ENCODE assay signal across 23 cellular contexts in genomic region chr1:226428348-226429050, GRCh38. TPM values are rescaled to one million over a fixed set of nuclear protein-coding genes. Genes with fewer than 3 reads are reported as not detected.
DNase-seq lines count a peak whose midpoint lies in the region; ATAC-seq lines count a peak whose summit lies in the region.
"Had no signal": no experiment of that assay in that cellular context is flagged by ENCODE, and none has a peak within 500 bp of the region (broad histone marks: within the 10 kb centered on the region; RNA-seq: fewer than 3 reads in every experiment).

No MANE protein-coding gene starts in this region.

- no peaks in the 10 kb centered on the region for H3K36me3 Mint-ChIP-seq in T-helper 2 cell treated with Interferon-gamma antibody and Interleukin-4, amounts not matched to agents 5 μg/mL and 100 μg/mL, for 36 hours (ENCODE audit: low read depth)

- H2BK12ac ChIP-seq in trophoblast cell (ENCODE audit: low read length): no peak overlapping the region

- no peak overlapping the region for H4K8ac ChIP-seq in trophoblast cell (ENCODE audit: low read depth, low read length)

- no peak overlapping the region for H2BK120ac ChIP-seq in trophoblast cell (ENCODE audit: insufficient read depth, low read length, poor library complexity)

- peaks cover 16% of the 10 kb centered on the region for H3K4me1 ChIP-seq in NT2/D1 (ENCODE audit: insufficient read depth, insufficient read length)
- H3K4me1 ChIP-seq in trophoblast cell (ENCODE audit: control insufficient read depth in 1 of 2, insufficient read depth in 2 of 2, low read length in 2 of 2): peaks cover 4 to 5% of the 10 kb centered on the region in 2 experiments
- H3K4me1 ChIP-seq: body of pancreas, foreskin keratinocyte, vagina had no signal

- H3K4me1 Mint-ChIP-seq in T-helper 2 cell treated with Interferon-gamma antibody and Interleukin-4, amounts not matched to agents 5 μg/mL and 100 μg/mL, for 36 hours (ENCODE audit: low read depth): peaks cover 13% of the 10 kb centered on the region

- DNase-seq in T-helper 2 cell treated with Interferon-gamma antibody and Interleukin-4, amounts not matched to agents 5 μg/mL and 100 μg/mL, for 36 hours (ENCODE audit: low spot score): no peak
- no peak for DNase-seq in T-helper 2 cell
- peak; percentile 69 for DNase-seq in NCI-H1436 (lab: John Stamatoyannopoulos, UW)
- no peak for DNase-seq in NT2/D1 (ENCODE audit: low read depth, low spot score)
- peak in 1 of 2 donors; percentile 23 for DNase-seq in trophoblast cell
- DNase-seq in stimulated activated CD4-positive, alpha-beta T cell treated with anti-CD3 and anti-CD28 coated beads, Interleukin-2, amount 100 ng/mL, for 24 hours: no peak
- no peak for DNase-seq in NCI-H774 (lab: John Stamatoyannopoulos, UW)
- DNase-seq: activated CD4-positive, alpha-beta T cell treated with anti-CD3 and anti-CD28 coated beads, Interleukin-2, amount 10 ng/mL, durations not matched to agents 24 days and 14 days; body of pancreas; CD4-positive, alpha-beta T cell; cortex of kidney; HFFc6; left cardiac atrium; NCI-H524 treated with DMSO at 0.1 percent for 48 hours; occipital lobe; right cardiac atrium; stimulated activated naive CD8-positive, alpha-beta T cell treated with anti-CD3 and anti-CD28 coated beads, Interleukin-15, amount 100 ng/mL, for 72 hours had no signal

- H3K9me3 Mint-ChIP-seq in T-helper 2 cell treated with Interferon-gamma antibody and Interleukin-4, amounts not matched to agents 5 μg/mL and 100 μg/mL, for 36 hours: no peaks in the 10 kb centered on the region
- H3K9me3 Mint-ChIP-seq: activated CD4-positive, alpha-beta T cell treated with anti-CD3 and anti-CD28 coated beads, Interleukin-2, amount 10 ng/mL, durations not matched to agents 24 days and 14 days; activated naive CD4-positive, alpha-beta T cell treated with anti-CD3 and anti-CD28 coated beads for 36 hours; CD4-positive, alpha-beta T cell; HFFc6; stimulated activated naive CD8-positive, alpha-beta T cell treated with anti-CD3 and anti-CD28 coated beads, Interleukin-15, amount 100 ng/mL, for 72 hours had no signal

- H3K79me1 ChIP-seq in trophoblast cell (ENCODE audit: low read length): no peaks in the 10 kb centered on the region

- H3K4me2 ChIP-seq in trophoblast cell (ENCODE audit: low read length): no peak overlapping the region

- H4K12ac ChIP-seq in trophoblast cell (ENCODE audit: low read depth, low read length): no peak overlapping the region

- no peaks in the 10 kb centered on the region for H3K79me2 ChIP-seq in trophoblast cell (ENCODE audit: control insufficient read depth, insufficient read depth, low read length, poor library complexity)

- H3K36me3 ChIP-seq in NT2/D1 (ENCODE audit: insufficient read depth, insufficient read length, low read length): no peaks in the 10 kb centered on the region
- no peaks in the 10 kb centered on the region for H3K36me3 ChIP-seq in trophoblast cell (ENCODE audit: control insufficient read depth in 1 of 2, insufficient read depth in 2 of 2, low read length in 2 of 2)
- H3K36me3 ChIP-seq: MG63, vagina had no signal

- no peak overlapping the region for H3K4me3 ChIP-seq in NT2/D1 (ENCODE audit: insufficient read length, low read depth)
- H3K4me3 ChIP-seq in trophoblast cell (ENCODE audit: low read depth, low read length): no peak overlapping the region
- H3K4me3 ChIP-seq: body of pancreas, MG63, vagina had no signal

- WGBS in trophoblast cell (ENCODE audit: extremely low coverage, insufficient coverage, insufficient read length): no CpG with 5 or more reads among the region's 10 CpGs

- H3K18ac ChIP-seq in trophoblast cell (ENCODE audit: low read length): no peak overlapping the region

- H3K4ac ChIP-seq in trophoblast cell (ENCODE audit: low read depth, low read length): no peak overlapping the region

- no peak overlapping the region for H3K14ac ChIP-seq in trophoblast cell (ENCODE audit: low read length)

- peaks cover 11% of the 10 kb centered on the region for H3K27me3 ChIP-seq in NT2/D1 (ENCODE audit: insufficient read depth, insufficient read length)
- H3K27me3 ChIP-seq in trophoblast cell (ENCODE audit: insufficient read depth, low read length): no peaks in the 10 kb centered on the region
- H3K27me3 ChIP-seq: body of pancreas, foreskin keratinocyte, MG63, vagina had no signal

- H3K9me3 ChIP-seq in NT2/D1 (ENCODE audit: insufficient read depth, low read length) (no peaks in the 10 kb centered on the region), trophoblast cell (ENCODE audit: insufficient read depth, low read depth, low read length) (peaks cover 2% of the 10 kb centered on the region)
- H3K9me3 ChIP-seq: body of pancreas, vagina had no signal

- peaks cover 3% of the 10 kb centered on the region for H3K27me3 Mint-ChIP-seq in T-helper 2 cell treated with Interferon-gamma antibody and Interleukin-4, amounts not matched to agents 5 μg/mL and 100 μg/mL, for 36 hours (ENCODE audit: low read depth)
- H3K27me3 Mint-ChIP-seq: CD4-positive, alpha-beta T cell; stimulated activated naive CD8-positive, alpha-beta T cell treated with anti-CD3 and anti-CD28 coated beads, Interleukin-15, amount 100 ng/mL, for 72 hours had no signal

- H3K27ac ChIP-seq in trophoblast cell (ENCODE audit: low read depth, low read length): no peak overlapping the region
- H3K27ac ChIP-seq: body of pancreas, foreskin keratinocyte, vagina had no signal

- no peak for ATAC-seq in HG02884 (IDR thresholded peaks at IDR 0.05; ENCODE audit: unreplicated experiment)
- ATAC-seq: body of pancreas, HepG2, left cardiac atrium, right cardiac atrium had no signal

- no peak overlapping the region for H3K4me3 Mint-ChIP-seq in T-helper 2 cell treated with Interferon-gamma antibody and Interleukin-4, amounts not matched to agents 5 μg/mL and 100 μg/mL, for 36 hours
- H3K4me3 Mint-ChIP-seq: activated CD4-positive, alpha-beta T cell treated with anti-CD3 and anti-CD28 coated beads, Interleukin-2, amount 10 ng/mL, durations not matched to agents 24 days and 14 days; activated naive CD4-positive, alpha-beta T cell treated with anti-CD3 and anti-CD28 coated beads for 36 hours; CD4-positive, alpha-beta T cell; HFFc6; stimulated activated naive CD8-positive, alpha-beta T cell treated with anti-CD3 and anti-CD28 coated beads, Interleukin-15, amount 100 ng/mL, for 72 hours had no signal

- H2AK5ac ChIP-seq in trophoblast cell (ENCODE audit: low read length): no peak overlapping the region

- H2AFZ ChIP-seq in trophoblast cell (ENCODE audit: insufficient read depth, low read length, poor library complexity): no peak overlapping the region

- peak overlapping the region; percentile 15 for H3K27ac Mint-ChIP-seq in T-helper 2 cell treated with Interferon-gamma antibody and Interleukin-4, amounts not matched to agents 5 μg/mL and 100 μg/mL, for 36 hours
- H3K27ac Mint-ChIP-seq: activated CD4-positive, alpha-beta T cell treated with anti-CD3 and anti-CD28 coated beads, Interleukin-2, amount 10 ng/mL, durations not matched to agents 24 days and 14 days; activated naive CD4-positive, alpha-beta T cell treated with anti-CD3 and anti-CD28 coated beads for 36 hours; CD4-positive, alpha-beta T cell; HFFc6 had no signal

- peak overlapping the region; percentile 52 for H3K23ac ChIP-seq in trophoblast cell (ENCODE audit: low read length)

- H3K9ac ChIP-seq in NT2/D1 (ENCODE audit: insufficient read length, low read depth) (peak overlapping the region; percentile 34), trophoblast cell (ENCODE audit: low read length) (no peak overlapping the region)

- no peak overlapping the region for H4K91ac ChIP-seq in trophoblast cell (ENCODE audit: low read depth, low read length)

- H2BK5ac ChIP-seq in trophoblast cell (ENCODE audit: low read depth, low read length, poor library complexity): no peak overlapping the region

RNA-seq across cellular contexts. Expression of gene PARP1, which starts 20.6 kb away (rescaled TPM):
- polyA plus RNA-seq in trophoblast cell (2013): 55.7 and 59.1 TPM in 2 replicates
